Comparison of ENCODE assay signal across 1 cellular context in genomic region chr15:75348034-75348562, GRCh38.
TF ChIP-seq lines count a peak whose summit lies in the region.

No MANE protein-coding gene starts in this region.

TF ChIP-seq in H1, 55 proteins besides CTCF, POLR2A, EP300 and RAD21 (continued from another document):
- no peak for TF ChIP-seq RBBP5 (IDR thresholded peaks at IDR 0.05; ENCODE audit: borderline replicate concordance, low read depth, low read length)
- TF ChIP-seq CHD2 (IDR thresholded peaks at IDR 0.05; ENCODE audit: low read length), result no peak
- TF ChIP-seq, protein P1, sequence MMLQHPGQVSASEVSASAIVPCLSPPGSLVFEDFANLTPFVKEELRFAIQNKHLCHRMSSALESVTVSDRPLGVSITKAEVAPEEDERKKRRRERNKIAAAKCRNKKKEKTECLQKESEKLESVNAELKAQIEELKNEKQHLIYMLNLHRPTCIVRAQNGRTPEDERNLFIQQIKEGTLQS (IDR thresholded peaks at IDR 0.05; ENCODE audit: insufficient read depth, low read depth, low read length), result no peak
- no peak for TF ChIP-seq HDAC2 (IDR thresholded peaks at IDR 0.05; ENCODE audit: borderline replicate concordance in 1 of 2, low read depth in 2 of 2, low read length in 2 of 2)
- no peak for TF ChIP-seq KDM1A (IDR thresholded peaks at IDR 0.05; ENCODE audit: borderline replicate concordance, low read length)
- no peak for TF ChIP-seq SUZ12 (IDR thresholded peaks at IDR 0.05; ENCODE audit: low read length)
- no peak; the same call in 1 of the 2 replicates for TF ChIP-seq MAX (IDR thresholded peaks at IDR 0.05)
- no peak for TF ChIP-seq ATF2 (IDR thresholded peaks at IDR 0.05; ENCODE audit: low read length)
- no peak for TF ChIP-seq BACH1 (IDR thresholded peaks at IDR 0.05; ENCODE audit: low read length)
- TF ChIP-seq NANOG (IDR thresholded peaks at IDR 0.05; ENCODE audit: insufficient read depth, low read depth, low read length, poor library complexity, severe bottlenecking), result no peak
- TF ChIP-seq EZH2 (IDR thresholded peaks at IDR 0.05; ENCODE audit: low read depth, low read length, severe bottlenecking), result no peak
- TF ChIP-seq SIX5 (IDR thresholded peaks at IDR 0.05; ENCODE audit: low read depth, low read length), result no peak
